ENCODE assay signal across 8 cellular contexts in genomic region chr6:125858427-125859320, GRCh38.
DNase-seq lines count a peak whose midpoint lies in the region; ATAC-seq, FAIRE-seq and TF ChIP-seq lines count a peak whose summit lies in the region.

No MANE protein-coding gene starts in this region.

- H3K9me3 ChIP-seq in keratinocyte (ENCODE audit: control insufficient read depth, low read depth, low read length) = no peaks in the 10 kb centered on the region

- no peak overlapping the region for H3K27ac ChIP-seq in keratinocyte (ENCODE audit: control insufficient read depth, insufficient read depth, low read length)

- ATAC-seq in GM18868 (IDR thresholded peaks at IDR 0.05; ENCODE audit: unreplicated experiment) (peak; percentile 83), HG02885 (IDR thresholded peaks at IDR 0.05; ENCODE audit: poor library complexity, unreplicated experiment) (no peak)

- DNase-seq in AG08395 (ENCODE audit: low spot score) (peak; percentile 80), HT-29 (ENCODE audit: low spot score) (peak; percentile 80), SKM-1 (lab: John Stamatoyannopoulos, UW; ENCODE audit: unreplicated experiment) (peak; percentile 7), bronchial epithelial cell (ENCODE audit: low read depth) (peak; percentile 74), keratinocyte (ENCODE audit: low read depth, low spot score) (no peak)
- peak; percentile 3 for DNase-seq in stimulated activated CD4-positive, alpha-beta T cell treated with anti-CD3 and anti-CD28 coated beads, Interleukin-4, amount 100 ng/mL, for 1 hour

- no peaks in the 10 kb centered on the region for H3K27me3 ChIP-seq in bronchial epithelial cell (ENCODE audit: control insufficient read depth, insufficient read depth, low read length)
- H3K27me3 ChIP-seq in keratinocyte (ENCODE audit: control insufficient read depth, extremely low read depth, insufficient read depth, low read length) = no peaks in the 10 kb centered on the region

- no peaks in the 10 kb centered on the region for H3K4me1 ChIP-seq in keratinocyte (ENCODE audit: control insufficient read depth, extremely low read depth, insufficient read depth, low read length)

- TF ChIP-seq CTCF in bronchial epithelial cell (IDR thresholded peaks at IDR 0.05; ENCODE audit: insufficient read depth, low read length, severe bottlenecking) (peak; percentile 80), keratinocyte (optimal IDR thresholded peaks at IDR 0.05 in 1 of 3, IDR thresholded peaks at IDR 0.05 in 1 of 3, conservative IDR thresholded peaks at IDR 0.05 in 1 of 3; ENCODE audit: extremely low read depth in 1 of 3, insufficient read depth in 2 of 3, low read length in 3 of 3) (peak; percentile 89 to 95 (median 93))

- H3K36me3 ChIP-seq in bronchial epithelial cell (ENCODE audit: control insufficient read depth, insufficient read depth, low read length) (peaks cover 2% of the 10 kb centered on the region), keratinocyte (ENCODE audit: control insufficient read depth in 2 of 2, extremely low read depth in 1 of 2, insufficient read depth in 2 of 2, low read length in 2 of 2) (no peaks in the 10 kb centered on the region)

- H3K79me2 ChIP-seq in keratinocyte (ENCODE audit: control insufficient read depth, insufficient read depth, low read length) = no peaks in the 10 kb centered on the region

- no peak overlapping the region for H3K9ac ChIP-seq in keratinocyte (ENCODE audit: control insufficient read depth, extremely low read depth, insufficient read depth, low read length)

- dilution Hi-C loops in keratinocyte (cut with MboI; ENCODE audit: extremely low pct_ligation_motif_present, low sequenced_read_pairs) = no loop called here

- H3K4me2 ChIP-seq in keratinocyte (ENCODE audit: control insufficient read depth, extremely low read depth, insufficient read depth, low read depth, low read length) = no peak overlapping the region

- H2AFZ ChIP-seq in keratinocyte (ENCODE audit: control insufficient read depth, low read length) = no peak overlapping the region

- H3K4me3 ChIP-seq in bronchial epithelial cell (ENCODE audit: low read depth, low read length) (no peak overlapping the region), keratinocyte (ENCODE audit: control insufficient read depth in 2 of 3, extremely low read depth in 1 of 3, insufficient read depth in 2 of 3, low read depth in 1 of 3, low read length in 3 of 3) (no peak overlapping the region)

- H3K9me1 ChIP-seq in keratinocyte (ENCODE audit: control insufficient read depth, extremely low read depth, insufficient read depth, low read length) = no peaks in the 10 kb centered on the region

- FAIRE-seq in bronchial epithelial cell (lab: Jason Lieb, UNC) = peak; percentile 50
- peak; percentile 98 for FAIRE-seq in keratinocyte (lab: Jason Lieb, UNC)

- no peaks in the 10 kb centered on the region for H4K20me1 ChIP-seq in keratinocyte (ENCODE audit: control insufficient read depth, extremely low read depth, insufficient read depth, low read length)
